In genomic region chr11:68121067-68121899, GRCh38 we compare ENCODE assay signal across 1 cellular context.
TF ChIP-seq lines count a peak whose summit lies in the region.

TSS of gene CHKA (minus strand) at chr11:68121388. CDS start at chr11:68121177, 211 bp downstream.

TF ChIP-seq in HepG2, 621 proteins besides CTCF, POLR2A, EP300 and RAD21 (continued from another document and continues in another):
- TF ChIP-seq ZNF318 (CRISPR knock-in tag; IDR thresholded peaks at IDR 0.05), result no peak
- peak; percentile 43; the same call in 1 of the 2 replicates for TF ChIP-seq ERF (CRISPR knock-in tag; IDR thresholded peaks at IDR 0.05)
- no peak for TF ChIP-seq ZFP41 (CRISPR knock-in tag; IDR thresholded peaks at IDR 0.05; ENCODE audit: borderline replicate concordance)
- TF ChIP-seq HBP1 (CRISPR knock-in tag; IDR thresholded peaks at IDR 0.05; ENCODE audit: low read depth), result no peak
- TF ChIP-seq EZH2 (conservative IDR thresholded peaks at IDR 0.05; ENCODE audit: low read depth, low read length), result no peak
- no peak for TF ChIP-seq ZBTB20 (CRISPR knock-in tag; IDR thresholded peaks at IDR 0.05; ENCODE audit: borderline replicate concordance, low read depth)
- TF ChIP-seq SMAD1 (CRISPR knock-in tag; IDR thresholded peaks at IDR 0.05; ENCODE audit: borderline replicate concordance, low read depth), result no peak
- TF ChIP-seq SNRNP70 (IDR thresholded peaks at IDR 0.05; ENCODE audit: low read depth, low read length), result no peak
- no peak for TF ChIP-seq SP1 (IDR thresholded peaks at IDR 0.05)
- TF ChIP-seq SP1 (CRISPR knock-in tag; IDR thresholded peaks at IDR 0.05), result peak; percentile 50; the same call in 1 of the 2 replicates
- no peak for TF ChIP-seq SRSF4 (IDR thresholded peaks at IDR 0.05; ENCODE audit: low read depth, low read length, poor library complexity, severe bottlenecking)
- no peak for TF ChIP-seq NONO (IDR thresholded peaks at IDR 0.05)
- no peak; the same call in 1 of the 2 replicates for TF ChIP-seq NONO (CRISPR knock-in tag; conservative IDR thresholded peaks at IDR 0.05)
- no peak for TF ChIP-seq ZNF703 (CRISPR knock-in tag; IDR thresholded peaks at IDR 0.05; ENCODE audit: borderline replicate concordance)
- TF ChIP-seq STAT6 (CRISPR knock-in tag; IDR thresholded peaks at IDR 0.05; ENCODE audit: borderline replicate concordance), result no peak
- no peak for TF ChIP-seq ZNF180 (CRISPR knock-in tag; IDR thresholded peaks at IDR 0.05; ENCODE audit: borderline replicate concordance, low read depth)
- peak; percentile 92 for TF ChIP-seq SAFB2 (CRISPR knock-in tag; IDR thresholded peaks at IDR 0.05; ENCODE audit: borderline replicate concordance, low read depth)
- no peak for TF ChIP-seq GTF2F1 (IDR thresholded peaks at IDR 0.05; ENCODE audit: low read length)
- TF ChIP-seq GFI1 (CRISPR knock-in tag; IDR thresholded peaks at IDR 0.05; ENCODE audit: borderline replicate concordance), result peak; percentile 66; the same call in 1 of the 2 replicates
- no peak for TF ChIP-seq ZFP36 (IDR thresholded peaks at IDR 0.05; ENCODE audit: borderline replicate concordance, low read depth, low read length, partially characterized antibody)
- TF ChIP-seq TBP (CRISPR knock-in tag; IDR thresholded peaks at IDR 0.05), result no peak
- TF ChIP-seq ZNF749 (CRISPR knock-in tag; IDR thresholded peaks at IDR 0.05; ENCODE audit: borderline replicate concordance), result no peak
- TF ChIP-seq ATF7-NPFF (CRISPR knock-in tag; IDR thresholded peaks at IDR 0.05; ENCODE audit: low read depth), result peak; percentile 89
- TF ChIP-seq KLF9 (CRISPR knock-in tag; IDR thresholded peaks at IDR 0.05; ENCODE audit: low read depth), result no peak
- peak; percentile 89 for TF ChIP-seq RFXAP (CRISPR knock-in tag; IDR thresholded peaks at IDR 0.05; ENCODE audit: borderline replicate concordance)
- TF ChIP-seq ZNF570 (CRISPR knock-in tag; IDR thresholded peaks at IDR 0.05; ENCODE audit: borderline replicate concordance), result no peak
- no peak; the same call in 1 of the 2 replicates for TF ChIP-seq ZNF276 (CRISPR knock-in tag; IDR thresholded peaks at IDR 0.05; ENCODE audit: low read depth)
- TF ChIP-seq, protein P1, sequence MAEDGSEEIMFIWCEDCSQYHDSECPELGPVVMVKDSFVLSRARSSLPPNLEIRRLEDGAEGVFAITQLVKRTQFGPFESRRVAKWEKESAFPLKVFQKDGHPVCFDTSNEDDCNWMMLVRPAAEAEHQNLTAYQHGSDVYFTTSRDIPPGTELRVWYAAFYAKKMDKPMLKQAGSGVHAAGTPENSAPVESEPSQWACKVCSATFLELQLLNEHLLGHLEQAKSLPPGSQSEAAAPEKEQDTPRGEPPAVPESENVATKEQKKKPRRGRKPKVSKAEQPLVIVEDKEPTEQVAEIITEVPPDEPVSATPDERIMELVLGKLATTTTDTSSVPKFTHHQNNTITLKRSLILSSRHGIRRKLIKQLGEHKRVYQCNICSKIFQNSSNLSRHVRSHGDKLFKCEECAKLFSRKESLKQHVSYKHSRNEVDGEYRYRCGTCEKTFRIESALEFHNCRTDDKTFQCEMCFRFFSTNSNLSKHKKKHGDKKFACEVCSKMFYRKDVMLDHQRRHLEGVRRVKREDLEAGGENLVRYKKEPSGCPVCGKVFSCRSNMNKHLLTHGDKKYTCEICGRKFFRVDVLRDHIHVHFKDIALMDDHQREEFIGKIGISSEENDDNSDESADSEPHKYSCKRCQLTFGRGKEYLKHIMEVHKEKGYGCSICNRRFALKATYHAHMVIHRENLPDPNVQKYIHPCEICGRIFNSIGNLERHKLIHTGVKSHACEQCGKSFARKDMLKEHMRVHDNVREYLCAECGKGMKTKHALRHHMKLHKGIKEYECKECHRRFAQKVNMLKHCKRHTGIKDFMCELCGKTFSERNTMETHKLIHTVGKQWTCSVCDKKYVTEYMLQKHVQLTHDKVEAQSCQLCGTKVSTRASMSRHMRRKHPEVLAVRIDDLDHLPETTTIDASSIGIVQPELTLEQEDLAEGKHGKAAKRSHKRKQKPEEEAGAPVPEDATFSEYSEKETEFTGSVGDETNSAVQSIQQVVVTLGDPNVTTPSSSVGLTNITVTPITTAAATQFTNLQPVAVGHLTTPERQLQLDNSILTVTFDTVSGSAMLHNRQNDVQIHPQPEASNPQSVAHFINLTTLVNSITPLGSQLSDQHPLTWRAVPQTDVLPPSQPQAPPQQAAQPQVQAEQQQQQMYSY (CRISPR knock-in tag; IDR thresholded peaks at IDR 0.05), result no peak
- no peak; the same call in 1 of the 2 replicates for TF ChIP-seq SKIL (CRISPR knock-in tag; IDR thresholded peaks at IDR 0.05; ENCODE audit: borderline replicate concordance)
- TF ChIP-seq ZNF143 (CRISPR knock-in tag; IDR thresholded peaks at IDR 0.05), result no peak; the same call in 1 of the 2 replicates
- TF ChIP-seq NRL (CRISPR knock-in tag; IDR thresholded peaks at IDR 0.05; ENCODE audit: borderline replicate concordance), result no peak
- peak; percentile 44; the same call in 1 of the 2 replicates for TF ChIP-seq BHLHE40 (IDR thresholded peaks at IDR 0.05; ENCODE audit: low read length)
- TF ChIP-seq, protein P2, sequence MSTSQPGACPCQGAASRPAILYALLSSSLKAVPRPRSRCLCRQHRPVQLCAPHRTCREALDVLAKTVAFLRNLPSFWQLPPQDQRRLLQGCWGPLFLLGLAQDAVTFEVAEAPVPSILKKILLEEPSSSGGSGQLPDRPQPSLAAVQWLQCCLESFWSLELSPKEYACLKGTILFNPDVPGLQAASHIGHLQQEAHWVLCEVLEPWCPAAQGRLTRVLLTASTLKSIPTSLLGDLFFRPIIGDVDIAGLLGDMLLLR (CRISPR knock-in tag; IDR thresholded peaks at IDR 0.05), result peak; percentile 43; the same call in 1 of the 2 replicates
- no peak for TF ChIP-seq PHB2 (IDR thresholded peaks at IDR 0.05; ENCODE audit: partially characterized antibody)
- TF ChIP-seq MTF1 (CRISPR knock-in tag; IDR thresholded peaks at IDR 0.05), result no peak
- TF ChIP-seq REXO4 (CRISPR knock-in tag; IDR thresholded peaks at IDR 0.05; ENCODE audit: borderline replicate concordance), result no peak
- TF ChIP-seq SETDB1 (CRISPR knock-in tag; IDR thresholded peaks at IDR 0.05; ENCODE audit: borderline replicate concordance), result no peak
- no peak for TF ChIP-seq ZNF737 (CRISPR knock-in tag; IDR thresholded peaks at IDR 0.05; ENCODE audit: borderline replicate concordance)
- no peak; the same call in 1 of the 2 replicates for TF ChIP-seq ZFP37 (CRISPR knock-in tag; IDR thresholded peaks at IDR 0.05; ENCODE audit: borderline replicate concordance)
